ENCODE assay signal across 16 cellular contexts in genomic region chr5:133680830-133681555, GRCh38.
DNase-seq lines count a peak whose midpoint lies in the region; ATAC-seq and TF ChIP-seq lines count a peak whose summit lies in the region.
"Had no signal": no experiment of that assay in that cellular context is flagged by ENCODE, and none has a peak within 500 bp of the region (broad histone marks: within the 10 kb centered on the region; RNA-seq: fewer than 3 reads in every experiment).

No MANE protein-coding gene starts in this region.

- no peaks in the 10 kb centered on the region for H3K4me1 ChIP-seq in H9 (ENCODE audit: insufficient read depth, low read length)
- H3K4me1 ChIP-seq in stomach, result no peaks in the 10 kb centered on the region
- H3K4me1 ChIP-seq: Peyer's patch had no signal

- H3K36me3 Mint-ChIP-seq in H9 (ENCODE audit: insufficient read depth in 1 of 3, low read depth in 3 of 3), result peaks cover 0 to 2% (median 0%) of the 10 kb centered on the region in 3 experiments; a peak in 1 of 7 replicates
- H3K36me3 Mint-ChIP-seq: CD8-positive, alpha-beta memory T cell had no signal

- no peak overlapping the region for H4K5ac ChIP-seq in H9 (ENCODE audit: insufficient read length, low read depth, low read length)

- H2BK20ac ChIP-seq in H9 (ENCODE audit: low read depth, low read length, poor library complexity, severe bottlenecking), result no peak overlapping the region

- WGBS in H9 (ENCODE audit: extremely low coverage, insufficient read length, low lambda C conversion rate), result no CpG with 5 or more reads among the region's 12 CpGs
- WGBS in stomach, 5 donors, result 68 to 80% (median 75%) methylated on average over 9 to 12 of the region's 12 CpGs

- no peak overlapping the region for H2BK120ac ChIP-seq in H9 (ENCODE audit: low read depth, low read length, poor library complexity, severe bottlenecking)

- no peaks in the 10 kb centered on the region for H3K79me1 ChIP-seq in H9 (ENCODE audit: insufficient read depth, low read depth, low read length, poor library complexity, severe bottlenecking)

- H3K27me3 ChIP-seq in H9 (ENCODE audit: insufficient read depth, low read length) (no peaks in the 10 kb centered on the region), stomach (peaks cover 0 to 3% (median 0%) of the 10 kb centered on the region in 3 donors)
- H3K27me3 ChIP-seq: Peyer's patch had no signal

- H3K4ac ChIP-seq in H9 (ENCODE audit: low read depth, low read length), result no peak overlapping the region

- no peak overlapping the region for H3K18ac ChIP-seq in H9 (ENCODE audit: insufficient read length, low read depth, low read length)

- no peak for TF ChIP-seq CTCF in H9 (conservative IDR thresholded peaks at IDR 0.05)
- TF ChIP-seq CTCF in stomach (IDR thresholded peaks at IDR 0.05), result no peak

- no peaks in the 10 kb centered on the region for H3K79me2 ChIP-seq in H9 (ENCODE audit: insufficient read depth, low read length)

- no peak overlapping the region for H3K4me3 ChIP-seq in stomach
- H3K4me3 ChIP-seq: Peyer's patch had no signal

- H3K23ac ChIP-seq in H9 (ENCODE audit: insufficient read length, low read depth, low read length), result no peak overlapping the region

- no peak overlapping the region for H2BK5ac ChIP-seq in H9 (ENCODE audit: insufficient read length, low read length)

- intact Hi-C loops in stomach (cut with DNase I; ENCODE audit: low total_unique reads), result no loop called here

- H2AK5ac ChIP-seq in H9 (ENCODE audit: insufficient read length, low read length), result no peak overlapping the region

- peaks cover 3% of the 10 kb centered on the region for H4K20me1 ChIP-seq in H9 (ENCODE audit: control insufficient read depth, insufficient read depth, insufficient read length)

- ATAC-seq in GM21526 (IDR thresholded peaks at IDR 0.05; ENCODE audit: low FRiP score, unreplicated experiment), result no peak

- H2BK15ac ChIP-seq in H9 (ENCODE audit: low read depth, low read length), result no peak overlapping the region

- no peak overlapping the region for H3T11ph ChIP-seq in H9 (ENCODE audit: low read length)

- peak overlapping the region in 1 of 3 experiments; percentile 37; a peak in 1 of 7 replicates for H3K27ac Mint-ChIP-seq in H9

- no peak overlapping the region for H3K56ac ChIP-seq in H9 (ENCODE audit: insufficient read length, low read depth, low read length)

- no peak overlapping the region for H4K91ac ChIP-seq in H9 (ENCODE audit: insufficient read length, low read depth, low read length)

- TF ChIP-seq POLR2A in stomach (IDR thresholded peaks at IDR 0.05), result no peak

- H3K4me3 Mint-ChIP-seq in H9, result no peak overlapping the region

- H3K23me2 ChIP-seq in H9 (ENCODE audit: insufficient read length, low read depth, low read length, poor library complexity, severe bottlenecking), result no peaks in the 10 kb centered on the region

- H3K4me2 ChIP-seq in H9 (ENCODE audit: insufficient read depth, insufficient read length, low read length), result no peak overlapping the region
- H3K4me2 ChIP-seq: KMS-11 had no signal

- no peak overlapping the region for H3K9ac ChIP-seq in H9 (ENCODE audit: extremely low read depth, insufficient read length, low read length)
- H3K9ac ChIP-seq: KMS-11 had no signal

- no peak overlapping the region for H3K14ac ChIP-seq in H9 (ENCODE audit: insufficient read depth, low read length)

- no peaks in the 10 kb centered on the region for H3K9me3 ChIP-seq in H9 (ENCODE audit: control insufficient read depth, low read depth, low read length)
- H3K9me3 ChIP-seq in stomach, result no peaks in the 10 kb centered on the region
- H3K9me3 ChIP-seq: Peyer's patch had no signal

- DNase-seq in H9, result peak; percentile 22
- peak; percentile 62 to 82 for DNase-seq in NCI-H524 (lab: John Stamatoyannopoulos, UW)
- peak; percentile 21 for DNase-seq in ecto neural progenitor cell (ENCODE audit: low spot score)
- peak; percentile 13 for DNase-seq in stomach
- no peak for DNase-seq in KG1 (lab: John Stamatoyannopoulos, UW)
- DNase-seq in kidney tubule cell (ENCODE audit: low spot score), result no peak
- DNase-seq: C1 segment of cervical spinal cord; CD8-positive, alpha-beta memory T cell; DMS79; MV-4-11; NCI-H1417 treated with DMSO at 0.1 percent for 48 hours; NCI-H2029; Right ventricle myocardium superior had no signal

- TF ChIP-seq EP300 in stomach (IDR thresholded peaks at IDR 0.05), result no peak

- H4K8ac ChIP-seq in H9 (replicated peaks; ENCODE audit: insufficient read length, low read depth, low read length), result no peak overlapping the region

- H2BK12ac ChIP-seq in H9 (ENCODE audit: insufficient read length, low read depth, low read length), result no peak overlapping the region

- H3K36me3 ChIP-seq in stomach, result no peaks in the 10 kb centered on the region
- H3K36me3 ChIP-seq: Peyer's patch had no signal

- H3K4me1 Mint-ChIP-seq in H9, result peaks cover 10 to 17% of the 10 kb centered on the region in 2 experiments
- H3K4me1 Mint-ChIP-seq: CD8-positive, alpha-beta memory T cell had no signal

- H3K27me3 Mint-ChIP-seq in H9 (ENCODE audit: low read depth), result peaks cover 4% of the 10 kb centered on the region; the same call in 1 of the 2 replicates

- no peak overlapping the region for H2AFZ ChIP-seq in H9 (ENCODE audit: low read length)

- no peak overlapping the region for H3K27ac ChIP-seq in H9 (ENCODE audit: insufficient read length, low read depth, low read length)
- no peak overlapping the region for H3K27ac ChIP-seq in stomach
- H3K27ac ChIP-seq: KMS-11, Peyer's patch had no signal

- no peaks in the 10 kb centered on the region for H3K9me3 Mint-ChIP-seq in H9

Comparison
In these comparisons a context has a peak if more than half of its experiments do, and no peak if none do; other contexts are left out.
1. DNase-seq: peak in H9 (single experiment), NCI-H524 (2 of 2), ecto neural progenitor cell (single experiment) and stomach (single experiment); none in KG1 (single experiment) and kidney tubule cell (single experiment).